Comparison of ENCODE assay signal across 2 cellular contexts in the genomic region with DNA sequence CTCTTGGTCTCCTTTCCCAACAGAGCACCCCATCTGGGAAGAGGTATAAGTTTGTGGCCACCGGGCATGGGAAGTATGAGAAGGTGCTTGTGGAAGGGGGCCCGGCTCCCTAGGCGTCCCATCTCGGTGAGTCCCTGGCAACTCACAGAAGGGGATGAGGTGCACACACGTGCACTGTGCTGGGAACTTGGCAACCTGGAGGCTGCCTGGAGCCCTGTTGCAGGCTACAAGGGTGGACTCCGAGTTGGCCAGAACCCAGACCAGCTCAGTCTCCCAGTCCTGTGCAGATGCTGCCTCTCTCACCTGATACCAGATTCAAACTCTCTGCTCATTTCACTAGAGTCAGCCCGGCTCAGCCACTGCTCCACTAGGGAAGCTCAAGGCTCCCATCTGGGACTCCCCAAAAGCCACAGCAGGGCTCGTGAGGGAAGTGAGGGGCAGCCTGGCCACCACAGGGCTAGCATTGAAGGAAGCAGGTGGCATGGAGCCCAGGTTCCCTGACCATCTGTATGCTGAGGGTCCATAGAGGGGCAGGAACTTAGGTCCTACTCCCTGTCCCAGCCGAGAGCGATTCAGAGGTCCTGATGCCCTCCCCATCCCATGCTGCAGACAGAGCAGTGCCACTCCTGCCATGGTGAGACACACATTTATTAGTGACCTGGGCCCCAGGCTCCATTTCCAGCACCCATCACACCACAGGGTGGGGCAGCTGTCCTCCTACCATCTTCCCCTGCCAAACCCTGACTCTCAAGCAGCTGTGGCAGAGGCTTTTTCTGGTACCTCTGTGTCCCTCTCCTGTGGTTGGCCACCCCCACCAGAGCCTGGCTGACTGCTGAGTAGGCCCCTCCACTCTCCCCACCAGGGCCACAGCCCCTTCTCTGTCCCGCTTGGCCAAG.
TF ChIP-seq lines count a peak whose summit lies in the region.

No MANE protein-coding gene starts in this region.

TF ChIP-seq in HepG2, 621 proteins besides CTCF, POLR2A, EP300 and RAD21:
- TF ChIP-seq, protein P1, sequence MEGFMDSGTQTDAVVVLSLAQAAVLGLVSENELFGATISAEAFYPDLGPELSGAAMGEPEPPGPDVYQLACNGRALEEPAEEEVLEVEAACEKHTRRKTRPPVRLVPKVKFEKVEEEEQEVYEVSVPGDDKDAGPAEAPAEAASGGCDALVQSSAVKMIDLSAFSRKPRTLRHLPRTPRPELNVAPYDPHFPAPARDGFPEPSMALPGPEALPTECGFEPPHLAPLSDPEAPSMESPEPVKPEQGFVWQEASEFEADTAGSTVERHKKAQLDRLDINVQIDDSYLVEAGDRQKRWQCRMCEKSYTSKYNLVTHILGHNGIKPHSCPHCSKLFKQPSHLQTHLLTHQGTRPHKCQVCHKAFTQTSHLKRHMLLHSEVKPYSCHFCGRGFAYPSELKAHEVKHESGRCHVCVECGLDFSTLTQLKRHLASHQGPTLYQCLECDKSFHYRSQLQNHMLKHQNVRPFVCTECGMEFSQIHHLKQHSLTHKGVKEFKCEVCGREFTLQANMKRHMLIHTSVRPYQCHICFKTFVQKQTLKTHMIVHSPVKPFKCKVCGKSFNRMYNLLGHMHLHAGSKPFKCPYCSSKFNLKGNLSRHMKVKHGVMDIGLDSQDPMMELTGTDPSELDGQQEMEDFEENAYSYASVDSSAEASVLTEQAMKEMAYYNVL (CRISPR knock-in tag; IDR thresholded peaks at IDR 0.05; ENCODE audit: borderline replicate concordance): no peak
- TF ChIP-seq ZNF367 (CRISPR knock-in tag; IDR thresholded peaks at IDR 0.05; ENCODE audit: borderline replicate concordance) (no peak), ZZZ3 (CRISPR knock-in tag; IDR thresholded peaks at IDR 0.05; ENCODE audit: borderline replicate concordance) (no peak), ZNF282 (IDR thresholded peaks at IDR 0.05; ENCODE audit: partially characterized antibody) (no peak)
TF ChIP-seq in HepG2: peak in this region for 0.

TF ChIP-seq in HEK293T, 16 proteins besides CTCF, POLR2A, EP300 and RAD21:
- no peak for TF ChIP-seq FOXA1 (IDR thresholded peaks at IDR 0.05)
- TF ChIP-seq FOXM1 (IDR thresholded peaks at IDR 0.05; ENCODE audit: borderline replicate concordance): no peak
- TF ChIP-seq FOXK2 (IDR thresholded peaks at IDR 0.05): no peak
- no peak for TF ChIP-seq TARDBP (IDR thresholded peaks at IDR 0.05)
- TF ChIP-seq SUZ12 (IDR thresholded peaks at IDR 0.05): no peak
- TF ChIP-seq HDGF (IDR thresholded peaks at IDR 0.05; ENCODE audit: borderline replicate concordance): no peak
- no peak for TF ChIP-seq ARNT (IDR thresholded peaks at IDR 0.05)
- no peak for TF ChIP-seq SP1 (IDR thresholded peaks at IDR 0.05)
- TF ChIP-seq ELF4 (IDR thresholded peaks at IDR 0.05): no peak
- TF ChIP-seq ZNF384 (IDR thresholded peaks at IDR 0.05): no peak
- no peak for TF ChIP-seq L3MBTL2 (conservative IDR thresholded peaks at IDR 0.05)
- no peak for TF ChIP-seq BHLHE40 (IDR thresholded peaks at IDR 0.05; ENCODE audit: borderline replicate concordance)
- TF ChIP-seq CTBP1 (IDR thresholded peaks at IDR 0.05; ENCODE audit: borderline replicate concordance): no peak
TF ChIP-seq in HEK293T: peak in this region for 0.
